Comparison of ENCODE assay signal across 21 cellular contexts in genomic region chr20:48482790-48483189, GRCh38.
"Had no signal": no experiment of that assay in that cellular context is flagged by ENCODE, and none has a peak within 500 bp of the region (broad histone marks: within the 10 kb centered on the region; RNA-seq: fewer than 3 reads in every experiment).

No MANE protein-coding gene starts in this region.

- H3K4me1 Mint-ChIP-seq: natural killer cell had no signal

- FAIRE-seq: kidney, small intestine had no signal

- H3K27ac ChIP-seq: esophagus squamous epithelium, hepatocyte, left ventricle myocardium inferior, lower lobe of right lung, ovary had no signal

- H3K9me3 ChIP-seq: esophagus squamous epithelium, left ventricle myocardium inferior, lower lobe of right lung, ovary had no signal

- H3K4me3 ChIP-seq: esophagus squamous epithelium, hepatocyte, left ventricle myocardium inferior, lower lobe of right lung, ovary had no signal

- H2AFZ ChIP-seq: hepatocyte had no signal

- H3K9me3 Mint-ChIP-seq: effector memory CD8-positive, alpha-beta T cell; memory B cell; mesothelial cell of epicardium; natural killer cell; neural crest cell; stimulated activated naive CD8-positive, alpha-beta T cell treated with anti-CD3 and anti-CD28 coated beads, Interleukin-15, Interleukin-2, amounts not matched to agents 100 ng/mL and 50 ng/mL, for 24 hours had no signal

- H3K4me1 ChIP-seq: esophagus squamous epithelium, left ventricle myocardium inferior, lower lobe of right lung had no signal

- H3K36me3 Mint-ChIP-seq: memory B cell, mesothelial cell of epicardium, natural killer cell had no signal

- H3K27me3 ChIP-seq: ovary had no signal

- H3K79me2 ChIP-seq: hepatocyte had no signal

- H3K27ac Mint-ChIP-seq: effector memory CD8-positive, alpha-beta T cell; memory B cell; mesothelial cell of epicardium; natural killer cell; progenitor cell of endocrine pancreas; stimulated activated naive CD8-positive, alpha-beta T cell treated with anti-CD3 and anti-CD28 coated beads, Interleukin-15, Interleukin-2, amounts not matched to agents 100 ng/mL and 50 ng/mL, for 24 hours had no signal

- H3K4me3 Mint-ChIP-seq: effector memory CD8-positive, alpha-beta T cell; memory B cell; mesothelial cell of epicardium; natural killer cell; neural crest cell; stimulated activated naive CD8-positive, alpha-beta T cell treated with anti-CD3 and anti-CD28 coated beads, Interleukin-15, Interleukin-2, amounts not matched to agents 100 ng/mL and 50 ng/mL, for 24 hours had no signal

- DNase-seq: effector memory CD8-positive, alpha-beta T cell; esophagus squamous epithelium; foreskin fibroblast; kidney; left cardiac atrium; left ventricle myocardium inferior; lower lobe of right lung; natural killer cell; nucleus accumbens; ovary; right cardiac atrium; small intestine; stimulated activated CD4-positive, alpha-beta T cell treated with anti-CD3 and anti-CD28 coated beads, Interleukin-12 subunit alpha, Interleukin-12 subunit beta, amount 100 ng/mL, for 4 hours; substantia nigra; trophoblast cell had no signal

- H3K36me3 ChIP-seq: esophagus squamous epithelium, left ventricle myocardium inferior, lower lobe of right lung, ovary had no signal

- H3K4me2 ChIP-seq: hepatocyte had no signal

- ATAC-seq: effector memory CD8-positive, alpha-beta T cell; left cardiac atrium; lower lobe of right lung; natural killer cell; right cardiac atrium had no signal
